ENCODE assay signal across 11 cellular contexts in the genomic region with DNA sequence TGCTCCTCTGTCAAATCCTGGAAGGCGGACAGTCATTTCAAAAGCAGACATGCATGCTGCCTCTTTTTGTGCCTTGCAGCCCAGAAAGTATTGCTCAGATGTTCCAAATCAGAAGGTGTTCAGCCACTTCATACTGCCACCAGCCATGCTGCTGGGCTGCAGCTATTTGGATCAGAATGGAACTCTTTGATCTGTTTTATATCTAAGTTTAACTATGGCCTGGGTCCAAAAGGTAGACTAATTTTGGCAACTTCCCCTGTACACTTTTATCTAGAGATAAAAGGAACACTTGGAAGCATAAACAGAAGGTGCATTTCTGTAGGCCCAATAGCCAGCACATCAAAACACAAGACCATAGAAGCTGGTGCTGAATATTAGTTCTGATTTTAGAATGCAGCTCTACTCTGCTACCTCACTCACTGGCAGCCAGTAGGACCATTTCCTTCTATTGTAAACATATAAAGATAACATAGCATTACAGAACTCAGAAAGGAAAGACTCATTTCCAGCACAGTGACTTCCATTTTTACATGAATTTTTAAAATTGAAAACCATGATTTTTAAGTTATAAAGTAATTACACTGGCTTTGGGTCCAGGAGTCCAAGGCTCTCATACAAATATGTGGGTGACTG.
A peak's percentile ranks its signal among the peaks of the same experiment; 100 is the strongest.
DNase-seq lines count a peak whose midpoint lies in the region; TF ChIP-seq lines count a peak whose summit lies in the region.
"Had no signal": no experiment of that assay in that cellular context is flagged by ENCODE, and none has a peak within 500 bp of the region (broad histone marks: within the 10 kb centered on the region; RNA-seq: fewer than 3 reads in every experiment).

No MANE protein-coding gene starts in this region.

- no peak overlapping the region for H3K9ac ChIP-seq in fibroblast of lung (ENCODE audit: insufficient read depth, low read length)
- H3K9ac ChIP-seq: parathyroid adenoma had no signal

- H3K27ac ChIP-seq in SJSA1 (peak overlapping the region; percentile 86), fibroblast of lung (ENCODE audit: insufficient read depth, low read length) (peak overlapping the region; percentile 82), uterus (peak overlapping the region; percentile 84 to 96)

- H3K4me2 ChIP-seq in fibroblast of lung (ENCODE audit: extremely low read depth, insufficient read depth, low read length) = peak overlapping the region; percentile 81

- H3K36me3 Mint-ChIP-seq in nephron (ENCODE audit: low read depth) = no peaks in the 10 kb centered on the region

- H3K27ac Mint-ChIP-seq in nephron = peak overlapping the region; percentile 2 to 94 (median 85)

- H4K20me1 ChIP-seq in fibroblast of lung (ENCODE audit: control insufficient read depth, extremely low read depth, insufficient read depth, low read length) = no peaks in the 10 kb centered on the region

- no peak for DNase-seq in SJSA1 (ENCODE audit: low read depth in 1 of 2, low spot score in 2 of 2)
- DNase-seq in fibroblast of lung (ENCODE audit: low read depth in 2 of 2) = no peak
- no peak for DNase-seq in uterus
- no peak for DNase-seq in NCI-H2227 (lab: John Stamatoyannopoulos, UW; ENCODE audit: unreplicated experiment)
- no peak for DNase-seq in kidney glomerular epithelial cell (lab: John Stamatoyannopoulos, UW)
- DNase-seq in activated gamma-delta T cell treated with Interleukin-2 at 50 U/mL for 16 hours = no peak
- DNase-seq: activated CD4-positive, alpha-beta T cell treated with anti-CD3 and anti-CD28 coated beads, Interleukin-2, amount 50 U/mL, for 48 hours; activated naive CD4-positive, alpha-beta T cell; T-helper 9 cell had no signal

- H2AFZ ChIP-seq in fibroblast of lung (ENCODE audit: low read length) = no peak overlapping the region
- H2AFZ ChIP-seq: parathyroid adenoma had no signal

- H3K79me2 ChIP-seq in fibroblast of lung (ENCODE audit: control insufficient read depth, insufficient read depth, low read length) = no peaks in the 10 kb centered on the region
- H3K79me2 ChIP-seq: parathyroid adenoma had no signal

- H3K4me3 Mint-ChIP-seq in nephron = no peak overlapping the region

- H3K9me3 Mint-ChIP-seq in nephron = no peaks in the 10 kb centered on the region

- intact Hi-C loops in uterus (cut with DNase I; ENCODE audit: low total_unique reads) = no loop called here

- TF ChIP-seq CTCF in fibroblast of lung (conservative IDR thresholded peaks at IDR 0.05 in 1 of 2, IDR thresholded peaks at IDR 0.05 in 1 of 2; ENCODE audit: low read depth in 1 of 2, low read length in 2 of 2) = no peak
- TF ChIP-seq CTCF in nephron (IDR thresholded peaks at IDR 0.05; ENCODE audit: unreplicated experiment in 3 of 3) = no peak
- TF ChIP-seq CTCF in uterus (IDR thresholded peaks at IDR 0.05) = no peak

- H3K9me3 ChIP-seq in SJSA1 (replicated peaks) = no peaks in the 10 kb centered on the region
- H3K9me3 ChIP-seq in fibroblast of lung (ENCODE audit: control insufficient read depth, insufficient read depth, low read depth, low read length) = no peaks in the 10 kb centered on the region
- no peaks in the 10 kb centered on the region for H3K9me3 ChIP-seq in uterus

- H3K27me3 Mint-ChIP-seq in nephron (ENCODE audit: low read depth) = no peaks in the 10 kb centered on the region

- H3K4me3 ChIP-seq in SJSA1 (no peak overlapping the region), fibroblast of lung (replicated peaks in 1 of 4; ENCODE audit: control extremely low read depth in 1 of 4, insufficient read depth in 1 of 4, low read depth in 3 of 4, low read length in 4 of 4) (no peak overlapping the region), uterus (no peak overlapping the region)

- no peaks in the 10 kb centered on the region for H3K36me3 ChIP-seq in SJSA1
- H3K36me3 ChIP-seq in fibroblast of lung (ENCODE audit: control insufficient read depth, insufficient read depth, low read length) = no peaks in the 10 kb centered on the region
- H3K36me3 ChIP-seq in uterus = no peaks in the 10 kb centered on the region

- TF ChIP-seq POLR2A in uterus (IDR thresholded peaks at IDR 0.05) = no peak

- H3K4me1 ChIP-seq in SJSA1 (replicated peaks) (peaks cover 50% of the 10 kb centered on the region), fibroblast of lung (ENCODE audit: control insufficient read depth, extremely low read depth, insufficient read depth, low read length) (peaks cover 30% of the 10 kb centered on the region), uterus (peaks cover 10 to 12% of the 10 kb centered on the region in 2 donors)
- H3K4me1 ChIP-seq: parathyroid adenoma had no signal

- peaks cover 42% of the 10 kb centered on the region for H3K4me1 Mint-ChIP-seq in nephron

- H3K27me3 ChIP-seq in SJSA1 (replicated peaks) (no peaks in the 10 kb centered on the region), fibroblast of lung (ENCODE audit: control insufficient read depth, insufficient read depth, low read length) (no peaks in the 10 kb centered on the region), uterus (no peaks in the 10 kb centered on the region)
